Comparison of ENCODE assay signal across 18 cellular contexts in genomic region chr3:71461098-71461497, GRCh38.
DNase-seq lines count a peak whose midpoint lies in the region; ATAC-seq and TF ChIP-seq lines count a peak whose summit lies in the region.
"Had no signal": no experiment of that assay in that cellular context is flagged by ENCODE, and none has a peak within 500 bp of the region (broad histone marks: within the 10 kb centered on the region; RNA-seq: fewer than 3 reads in every experiment).

No MANE protein-coding gene starts in this region.

- no peak overlapping the region for H4K5ac ChIP-seq in IMR-90 (ENCODE audit: low read depth, low read length)

- H4K91ac ChIP-seq in IMR-90 (ENCODE audit: insufficient read depth, low read depth, low read length), result peak overlapping the region; percentile 61; the same call in 1 of the 2 replicates

- peaks cover 83% of the 10 kb centered on the region for H3K4me1 Mint-ChIP-seq in activated CD4-positive, alpha-beta T cell treated with anti-CD3 and anti-CD28 coated beads for 36 hours
- H3K4me1 Mint-ChIP-seq in activated naive CD8-positive, alpha-beta T cell (ENCODE audit: low read depth), result peaks cover 80% of the 10 kb centered on the region
- H3K4me1 Mint-ChIP-seq in osteocyte (ENCODE audit: unreplicated experiment), result peaks cover 39% of the 10 kb centered on the region
- H3K4me1 Mint-ChIP-seq: nephron had no signal

- no peak overlapping the region for H3K4me2 ChIP-seq in IMR-90 (ENCODE audit: low read depth, low read length)

- no peaks in the 10 kb centered on the region for H3K9me3 ChIP-seq in IMR-90 (ENCODE audit: control insufficient read depth, insufficient read depth, low read length)
- H3K9me3 ChIP-seq in effector memory CD4-positive, alpha-beta T cell (ENCODE audit: control insufficient read depth, low read length), result no peaks in the 10 kb centered on the region
- H3K9me3 ChIP-seq: thoracic aorta had no signal

- no peak overlapping the region for H2BK5ac ChIP-seq in IMR-90 (ENCODE audit: low read depth, low read length, poor library complexity, severe bottlenecking)

- no peak for TF ChIP-seq POLR2A in IMR-90 (IDR thresholded peaks at IDR 0.05; ENCODE audit: low read depth, low read length)

- peak overlapping the region; percentile 92 for H2BK120ac ChIP-seq in IMR-90 (ENCODE audit: low read depth, low read length)

- peak; percentile 79 for ATAC-seq in activated CD4-positive, alpha-beta T cell treated with anti-CD3 and anti-CD28 coated beads for 36 hours
- ATAC-seq in IMR-90 (ENCODE audit: low read depth), result no peak

- no peak overlapping the region for H3K27ac ChIP-seq in IMR-90 (ENCODE audit: insufficient read depth, low read length)
- H3K27ac ChIP-seq in effector memory CD4-positive, alpha-beta T cell (ENCODE audit: insufficient read depth, low read length, poor library complexity, severe bottlenecking), result no peak overlapping the region
- H3K27ac ChIP-seq: GM23248, thoracic aorta had no signal

- peak overlapping the region; percentile 75 for H3K14ac ChIP-seq in IMR-90 (replicated peaks; ENCODE audit: low read depth, low read length)

- peaks cover 12% of the 10 kb centered on the region for H3K9me1 ChIP-seq in IMR-90 (ENCODE audit: insufficient read depth, low read length)

- in situ Hi-C loops in IMR-90 (cut with MboI; ENCODE audit: low sequenced_read_pairs), result no loop called here

- peak overlapping the region in 1 of 2 experiments; percentile 35; a peak in 2 of 4 replicates for H4K8ac ChIP-seq in IMR-90 (ENCODE audit: low read depth in 2 of 2, low read length in 2 of 2)

- no TSS peak for BruUV-seq in IMR-90 (replicated peaks; lab: Mats Ljungman, UMichigan)

- H3K27me3 ChIP-seq in IMR-90 (ENCODE audit: control insufficient read depth, insufficient read depth, low read length), result no peaks in the 10 kb centered on the region
- H3K27me3 ChIP-seq in effector memory CD4-positive, alpha-beta T cell (replicated peaks; ENCODE audit: control insufficient read depth, insufficient read depth, low read length, poor library complexity, severe bottlenecking), result no peaks in the 10 kb centered on the region

- no peak for TF ChIP-seq RAD21 in IMR-90 (IDR thresholded peaks at IDR 0.05; ENCODE audit: low read length)

- peak overlapping the region; percentile 89 for H2BK20ac ChIP-seq in IMR-90 (ENCODE audit: low read depth, low read length)

- H3K4me3 Mint-ChIP-seq in activated CD4-positive, alpha-beta T cell treated with anti-CD3 and anti-CD28 coated beads for 36 hours, result peak overlapping the region; percentile 25
- H3K4me3 Mint-ChIP-seq in activated naive CD8-positive, alpha-beta T cell, result peak overlapping the region; percentile 64
- no peak overlapping the region for H3K4me3 Mint-ChIP-seq in osteocyte (ENCODE audit: unreplicated experiment)
- H3K4me3 Mint-ChIP-seq: nephron had no signal

- TF ChIP-seq CTCF in IMR-90 (conservative IDR thresholded peaks at IDR 0.05; ENCODE audit: low read depth, low read length), result no peak
- TF ChIP-seq CTCF in osteocyte (IDR thresholded peaks at IDR 0.05), result no peak

- H2BK15ac ChIP-seq in IMR-90 (ENCODE audit: low read depth, low read length), result peak overlapping the region; percentile 26; the same call in 1 of the 3 replicates

- intact Hi-C loops in activated CD4-positive, alpha-beta T cell treated with anti-CD3 and anti-CD28 coated beads for 36 hours (cut with DNase I, micrococcal nuclease), result loop anchor here (1.0 to 2.0 kb wide), 4 partner anchors 17 to 32 kb away; no protein-coding TSS in a partner anchor
- intact Hi-C loops in IMR-90 (cut with micrococcal nuclease), result no loop called here

- H3K4me3 ChIP-seq in IMR-90 (ENCODE audit: insufficient read depth, low read depth, low read length), result no peak overlapping the region
- H3K4me3 ChIP-seq in effector memory CD4-positive, alpha-beta T cell (ENCODE audit: insufficient read depth, low read depth, low read length, poor library complexity, severe bottlenecking), result no peak overlapping the region
- H3K4me3 ChIP-seq: GM23248, thoracic aorta had no signal

- H3K36me3 ChIP-seq in IMR-90 (ENCODE audit: control insufficient read depth, insufficient read depth, low read length), result no peaks in the 10 kb centered on the region
- H3K36me3 ChIP-seq in effector memory CD4-positive, alpha-beta T cell (ENCODE audit: control insufficient read depth, insufficient read depth, low read length), result no peaks in the 10 kb centered on the region
- H3K36me3 ChIP-seq: thoracic aorta had no signal

- peaks cover 21% of the 10 kb centered on the region for H3K36me3 Mint-ChIP-seq in activated CD4-positive, alpha-beta T cell treated with anti-CD3 and anti-CD28 coated beads for 36 hours (ENCODE audit: low read depth)
- peaks cover 20% of the 10 kb centered on the region for H3K36me3 Mint-ChIP-seq in activated naive CD8-positive, alpha-beta T cell
- peaks cover 12% of the 10 kb centered on the region for H3K36me3 Mint-ChIP-seq in osteocyte (ENCODE audit: unreplicated experiment)

- CTCF ChIA-PET in activated CD4-positive, alpha-beta T cell treated with anti-CD3 and anti-CD28 coated beads for 36 hours (lab: Charles Lee), result interaction anchor here (0.6 to 2.6 kb wide), 5 partner anchors 11 to 77 kb away, joined by 3 to 7 read pairs (median 5); no protein-coding TSS in a partner anchor
- CTCF ChIA-PET in IMR-90 (lab: Yijun Ruan, JAX), result interaction anchor here (0.5 kb wide), 1 partner anchor 301 kb away, joined by 3 read pairs; no protein-coding TSS in a partner anchor

- H3K9ac ChIP-seq in IMR-90 (ENCODE audit: low read depth, low read length), result no peak overlapping the region
- H3K9ac ChIP-seq: GM23248 had no signal

- H2AK5ac ChIP-seq in IMR-90 (ENCODE audit: low read depth, low read length), result peak overlapping the region; percentile 96; the same call in 1 of the 2 replicates

- H3K4ac ChIP-seq in IMR-90 (ENCODE audit: low read depth, low read length), result peak overlapping the region; percentile 86

- POLR2A ChIA-PET in activated CD4-positive, alpha-beta T cell treated with anti-CD3 and anti-CD28 coated beads for 36 hours (lab: Charles Lee), result interaction anchor here (0.6 to 1.1 kb wide), 11 partner anchors 14 to 397 kb away, joined by 3 to 5 read pairs (median 3); no protein-coding TSS in a partner anchor
- POLR2A ChIA-PET in IMR-90 (lab: Charles Lee; ENCODE audit: unreplicated experiment), result no interaction called here

- WGBS in IMR-90 (ENCODE audit: extremely low coverage in 2 of 2, insufficient read length in 1 of 2), 2 experiments, result 82% methylated on average over 5 of the region's 9 CpGs; no CpG with 5 or more reads in 1 of the 2 experiments

- H2AFZ ChIP-seq in IMR-90 (replicated peaks; ENCODE audit: low read length, poor library complexity), result no peak overlapping the region
- H2AFZ ChIP-seq: GM23248 had no signal

- H3K9me3 Mint-ChIP-seq in activated CD4-positive, alpha-beta T cell treated with anti-CD3 and anti-CD28 coated beads for 36 hours (ENCODE audit: low read depth), result no peaks in the 10 kb centered on the region
- peaks cover 5% of the 10 kb centered on the region for H3K9me3 Mint-ChIP-seq in activated naive CD8-positive, alpha-beta T cell (ENCODE audit: low read depth)
- H3K9me3 Mint-ChIP-seq in osteocyte (ENCODE audit: unreplicated experiment), result no peaks in the 10 kb centered on the region
- H3K9me3 Mint-ChIP-seq: nephron had no signal

- DNase-seq in activated CD4-positive, alpha-beta T cell treated with anti-CD3 and anti-CD28 coated beads for 36 hours, result peak; percentile 40
- no peak for DNase-seq in activated CD4-positive, alpha-beta T cell treated with anti-CD3 and anti-CD28 coated beads for 1 hour
- DNase-seq in IMR-90 (no peak), osteocyte (ENCODE audit: extremely low spot score, unreplicated experiment) (no peak), T1000 (lab: John Stamatoyannopoulos, UW) (no peak)
- DNase-seq in effector CD4-positive, alpha-beta T cell, result no peak
- DNase-seq in effector memory CD4-positive, alpha-beta T cell, result no peak
- DNase-seq: 8988T; C1 segment of cervical spinal cord; caudate nucleus; GM23248; Karpas-422; NCI-H1417 treated with DMSO at 0.1 percent for 48 hours; SHP77 treated with DMSO at 0.1 percent for 48 hours; stimulated activated CD4-positive, alpha-beta T cell treated with anti-CD3 and anti-CD28 coated beads, Interleukin-15, amount 100 ng/mL, for 24 hours had no signal

- H3K4me1 ChIP-seq in IMR-90 (ENCODE audit: control insufficient read depth, insufficient read depth, low read length), result peaks cover 8% of the 10 kb centered on the region
- peaks cover 34% of the 10 kb centered on the region for H3K4me1 ChIP-seq in effector memory CD4-positive, alpha-beta T cell (ENCODE audit: control insufficient read depth, insufficient read depth, low read length, poor library complexity, severe bottlenecking)

- H3K23ac ChIP-seq in IMR-90 (ENCODE audit: low read depth, low read length), result peak overlapping the region; percentile 68; the same call in 1 of the 2 replicates

- no peak overlapping the region for H2AK9ac ChIP-seq in IMR-90 (replicated peaks; ENCODE audit: low read depth, low read length, poor library complexity)

- H4K20me1 ChIP-seq in IMR-90 (ENCODE audit: insufficient read depth, low read length), result no peaks in the 10 kb centered on the region

- H3K79me1 ChIP-seq in IMR-90 (ENCODE audit: low read depth in 1 of 2, low read length in 2 of 2), result peaks cover 14 to 49% of the 10 kb centered on the region in 2 experiments; a peak in 3 of 4 replicates

- peak overlapping the region; percentile 9; the same call in 1 of the 2 replicates for H3K18ac ChIP-seq in IMR-90 (ENCODE audit: low read depth, low read length)

- peak overlapping the region; percentile 35; the same call in 1 of the 2 replicates for H3K56ac ChIP-seq in IMR-90 (ENCODE audit: extremely low read depth, insufficient read depth, low read length)

- H3K27ac Mint-ChIP-seq in activated CD4-positive, alpha-beta T cell treated with anti-CD3 and anti-CD28 coated beads for 36 hours, result peak overlapping the region; percentile 94
- peak overlapping the region; percentile 99 for H3K27ac Mint-ChIP-seq in activated naive CD8-positive, alpha-beta T cell
- peak overlapping the region; percentile 45 for H3K27ac Mint-ChIP-seq in osteocyte (ENCODE audit: unreplicated experiment)

- dilution Hi-C loops in IMR-90 (cut with HindIII; ENCODE audit: low sequenced_read_pairs, unreplicated experiment), result no loop called here

- no peaks in the 10 kb centered on the region for H3K27me3 Mint-ChIP-seq in activated CD4-positive, alpha-beta T cell treated with anti-CD3 and anti-CD28 coated beads for 36 hours
- no peaks in the 10 kb centered on the region for H3K27me3 Mint-ChIP-seq in activated naive CD8-positive, alpha-beta T cell
- H3K27me3 Mint-ChIP-seq in osteocyte (ENCODE audit: unreplicated experiment), result no peaks in the 10 kb centered on the region

TF ChIP-seq in IMR-90, 13 proteins besides CTCF, POLR2A, EP300 and RAD21 (continues in another document):
- TF ChIP-seq FOS (IDR thresholded peaks at IDR 0.05; ENCODE audit: low read depth, low read length) (no peak), MAZ (IDR thresholded peaks at IDR 0.05; ENCODE audit: borderline replicate concordance, low read depth, low read length) (no peak)

Comparison
In these comparisons a context has a peak if more than half of its experiments do, and no peak if none do; other contexts are left out.
1. H3K27ac Mint-ChIP-seq: peak in every context shown above with its lines; median percentile 99 in activated naive CD8-positive, alpha-beta T cell; 94 in activated CD4-positive, alpha-beta T cell treated with anti-CD3 and anti-CD28 coated beads for 36 hours; 45 in osteocyte.